In the genomic region with DNA sequence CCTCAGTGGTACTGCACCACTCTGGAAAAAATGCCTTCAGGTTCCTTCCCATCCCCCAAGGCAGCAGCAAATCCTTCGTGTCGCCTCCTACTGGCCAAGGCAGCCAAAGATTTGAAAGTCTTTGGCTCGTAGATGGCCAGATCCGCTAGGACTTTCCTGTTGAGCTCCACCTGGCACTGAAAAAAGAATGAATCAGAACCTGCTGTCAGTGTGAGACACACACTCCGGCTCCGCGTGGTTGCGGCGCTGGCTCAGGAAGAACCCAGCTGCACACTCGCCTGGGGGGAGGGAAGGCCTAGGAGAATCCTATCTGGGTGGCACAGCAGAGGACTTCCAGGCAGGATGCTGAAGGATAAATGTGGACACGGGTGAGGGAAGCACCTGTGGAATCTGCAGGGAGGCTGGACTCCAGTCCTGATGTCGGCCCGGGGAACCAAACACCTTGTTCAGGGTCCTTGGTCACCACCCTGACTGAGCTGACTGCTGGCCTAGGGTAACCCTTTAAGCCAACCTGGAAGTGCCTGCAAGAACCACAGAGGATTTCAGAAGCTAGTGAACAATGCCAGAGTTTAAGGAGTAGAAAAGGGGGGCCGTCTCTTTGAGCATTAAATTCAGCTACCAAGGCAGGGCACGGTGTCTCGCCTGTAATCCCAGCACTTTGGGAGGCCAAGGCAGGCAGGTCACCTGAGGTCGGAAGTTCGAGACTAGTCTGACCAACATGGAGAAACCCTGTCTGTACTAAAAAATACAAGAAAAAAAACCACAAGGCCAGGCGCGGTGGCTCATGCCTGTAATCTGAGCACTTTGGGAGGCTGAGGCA, we compare ENCODE assay signal across 1 cellular context.
TF ChIP-seq lines count a peak whose summit lies in the region.

No MANE protein-coding gene starts in this region.

TF ChIP-seq in HepG2, 621 proteins besides CTCF, POLR2A, EP300 and RAD21 (continued from another document and continues in another):
- 0 out of 2 replicates have a peak, but pooled peaks have one; percentile 47 for TF ChIP-seq ZBTB4 (CRISPR knock-in tag; IDR thresholded peaks at IDR 0.05; ENCODE audit: borderline replicate concordance)
- TF ChIP-seq ZFP91 (CRISPR knock-in tag; IDR thresholded peaks at IDR 0.05; ENCODE audit: borderline replicate concordance): no peak
- TF ChIP-seq, protein P1, sequence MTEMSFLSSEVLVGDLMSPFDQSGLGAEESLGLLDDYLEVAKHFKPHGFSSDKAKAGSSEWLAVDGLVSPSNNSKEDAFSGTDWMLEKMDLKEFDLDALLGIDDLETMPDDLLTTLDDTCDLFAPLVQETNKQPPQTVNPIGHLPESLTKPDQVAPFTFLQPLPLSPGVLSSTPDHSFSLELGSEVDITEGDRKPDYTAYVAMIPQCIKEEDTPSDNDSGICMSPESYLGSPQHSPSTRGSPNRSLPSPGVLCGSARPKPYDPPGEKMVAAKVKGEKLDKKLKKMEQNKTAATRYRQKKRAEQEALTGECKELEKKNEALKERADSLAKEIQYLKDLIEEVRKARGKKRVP (CRISPR knock-in tag; IDR thresholded peaks at IDR 0.05): no peak
- no peak for TF ChIP-seq ZKSCAN5 (CRISPR knock-in tag; IDR thresholded peaks at IDR 0.05)
- 0 out of 2 replicates have a peak, but pooled peaks have one; percentile 43 for TF ChIP-seq CHD2 (IDR thresholded peaks at IDR 0.05; ENCODE audit: low read depth, low read length)
- TF ChIP-seq GATA4 (IDR thresholded peaks at IDR 0.05; ENCODE audit: borderline replicate concordance, low read depth): peak; percentile 6; the same call in 1 of the 2 replicates
- no peak for TF ChIP-seq SMAD1 (CRISPR knock-in tag; IDR thresholded peaks at IDR 0.05; ENCODE audit: borderline replicate concordance, low read depth)
- TF ChIP-seq, protein P2, sequence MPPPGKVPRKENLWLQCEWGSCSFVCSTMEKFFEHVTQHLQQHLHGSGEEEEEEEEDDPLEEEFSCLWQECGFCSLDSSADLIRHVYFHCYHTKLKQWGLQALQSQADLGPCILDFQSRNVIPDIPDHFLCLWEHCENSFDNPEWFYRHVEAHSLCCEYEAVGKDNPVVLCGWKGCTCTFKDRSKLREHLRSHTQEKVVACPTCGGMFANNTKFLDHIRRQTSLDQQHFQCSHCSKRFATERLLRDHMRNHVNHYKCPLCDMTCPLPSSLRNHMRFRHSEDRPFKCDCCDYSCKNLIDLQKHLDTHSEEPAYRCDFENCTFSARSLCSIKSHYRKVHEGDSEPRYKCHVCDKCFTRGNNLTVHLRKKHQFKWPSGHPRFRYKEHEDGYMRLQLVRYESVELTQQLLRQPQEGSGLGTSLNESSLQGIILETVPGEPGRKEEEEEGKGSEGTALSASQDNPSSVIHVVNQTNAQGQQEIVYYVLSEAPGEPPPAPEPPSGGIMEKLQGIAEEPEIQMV (CRISPR knock-in tag; IDR thresholded peaks at IDR 0.05; ENCODE audit: low read depth): 0 out of 2 replicates have a peak, but pooled peaks have one; percentile 49
- TF ChIP-seq ATF1 (CRISPR knock-in tag; IDR thresholded peaks at IDR 0.05): no peak
- TF ChIP-seq CC2D1A (CRISPR knock-in tag; IDR thresholded peaks at IDR 0.05): no peak
- TF ChIP-seq, protein P3, sequence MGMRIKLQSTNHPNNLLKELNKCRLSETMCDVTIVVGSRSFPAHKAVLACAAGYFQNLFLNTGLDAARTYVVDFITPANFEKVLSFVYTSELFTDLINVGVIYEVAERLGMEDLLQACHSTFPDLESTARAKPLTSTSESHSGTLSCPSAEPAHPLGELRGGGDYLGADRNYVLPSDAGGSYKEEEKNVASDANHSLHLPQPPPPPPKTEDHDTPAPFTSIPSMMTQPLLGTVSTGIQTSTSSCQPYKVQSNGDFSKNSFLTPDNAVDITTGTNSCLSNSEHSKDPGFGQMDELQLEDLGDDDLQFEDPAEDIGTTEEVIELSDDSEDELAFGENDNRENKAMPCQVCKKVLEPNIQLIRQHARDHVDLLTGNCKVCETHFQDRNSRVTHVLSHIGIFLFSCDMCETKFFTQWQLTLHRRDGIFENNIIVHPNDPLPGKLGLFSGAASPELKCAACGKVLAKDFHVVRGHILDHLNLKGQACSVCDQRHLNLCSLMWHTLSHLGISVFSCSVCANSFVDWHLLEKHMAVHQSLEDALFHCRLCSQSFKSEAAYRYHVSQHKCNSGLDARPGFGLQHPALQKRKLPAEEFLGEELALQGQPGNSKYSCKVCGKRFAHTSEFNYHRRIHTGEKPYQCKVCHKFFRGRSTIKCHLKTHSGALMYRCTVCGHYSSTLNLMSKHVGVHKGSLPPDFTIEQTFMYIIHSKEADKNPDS (CRISPR knock-in tag; IDR thresholded peaks at IDR 0.05): no peak
- no peak for TF ChIP-seq ZMAT5 (CRISPR knock-in tag; IDR thresholded peaks at IDR 0.05; ENCODE audit: borderline replicate concordance, low read depth)
- TF ChIP-seq TCF7 (IDR thresholded peaks at IDR 0.05; ENCODE audit: low read depth): no peak
- TF ChIP-seq ZNF3 (CRISPR knock-in tag; IDR thresholded peaks at IDR 0.05): no peak
- peak; percentile 15; the same call in 1 of the 2 replicates for TF ChIP-seq SMC3 (IDR thresholded peaks at IDR 0.05; ENCODE audit: low read length)
- TF ChIP-seq ZFY (CRISPR knock-in tag; IDR thresholded peaks at IDR 0.05): peak; percentile 3; the same call in 1 of the 2 replicates
- no peak for TF ChIP-seq KMT2B (CRISPR knock-in tag; IDR thresholded peaks at IDR 0.05)
- peak; percentile 43 for TF ChIP-seq AGO2 (optimal IDR thresholded peaks at IDR 0.05; ENCODE audit: low read depth, low read length)
- TF ChIP-seq GZF1 (CRISPR knock-in tag; IDR thresholded peaks at IDR 0.05): no peak
- 0 out of 2 replicates have a peak, but pooled peaks have one; percentile 31 for TF ChIP-seq CBFB (CRISPR knock-in tag; IDR thresholded peaks at IDR 0.05)
- TF ChIP-seq ZNF749 (CRISPR knock-in tag; IDR thresholded peaks at IDR 0.05; ENCODE audit: borderline replicate concordance): no peak
- TF ChIP-seq, protein P4, sequence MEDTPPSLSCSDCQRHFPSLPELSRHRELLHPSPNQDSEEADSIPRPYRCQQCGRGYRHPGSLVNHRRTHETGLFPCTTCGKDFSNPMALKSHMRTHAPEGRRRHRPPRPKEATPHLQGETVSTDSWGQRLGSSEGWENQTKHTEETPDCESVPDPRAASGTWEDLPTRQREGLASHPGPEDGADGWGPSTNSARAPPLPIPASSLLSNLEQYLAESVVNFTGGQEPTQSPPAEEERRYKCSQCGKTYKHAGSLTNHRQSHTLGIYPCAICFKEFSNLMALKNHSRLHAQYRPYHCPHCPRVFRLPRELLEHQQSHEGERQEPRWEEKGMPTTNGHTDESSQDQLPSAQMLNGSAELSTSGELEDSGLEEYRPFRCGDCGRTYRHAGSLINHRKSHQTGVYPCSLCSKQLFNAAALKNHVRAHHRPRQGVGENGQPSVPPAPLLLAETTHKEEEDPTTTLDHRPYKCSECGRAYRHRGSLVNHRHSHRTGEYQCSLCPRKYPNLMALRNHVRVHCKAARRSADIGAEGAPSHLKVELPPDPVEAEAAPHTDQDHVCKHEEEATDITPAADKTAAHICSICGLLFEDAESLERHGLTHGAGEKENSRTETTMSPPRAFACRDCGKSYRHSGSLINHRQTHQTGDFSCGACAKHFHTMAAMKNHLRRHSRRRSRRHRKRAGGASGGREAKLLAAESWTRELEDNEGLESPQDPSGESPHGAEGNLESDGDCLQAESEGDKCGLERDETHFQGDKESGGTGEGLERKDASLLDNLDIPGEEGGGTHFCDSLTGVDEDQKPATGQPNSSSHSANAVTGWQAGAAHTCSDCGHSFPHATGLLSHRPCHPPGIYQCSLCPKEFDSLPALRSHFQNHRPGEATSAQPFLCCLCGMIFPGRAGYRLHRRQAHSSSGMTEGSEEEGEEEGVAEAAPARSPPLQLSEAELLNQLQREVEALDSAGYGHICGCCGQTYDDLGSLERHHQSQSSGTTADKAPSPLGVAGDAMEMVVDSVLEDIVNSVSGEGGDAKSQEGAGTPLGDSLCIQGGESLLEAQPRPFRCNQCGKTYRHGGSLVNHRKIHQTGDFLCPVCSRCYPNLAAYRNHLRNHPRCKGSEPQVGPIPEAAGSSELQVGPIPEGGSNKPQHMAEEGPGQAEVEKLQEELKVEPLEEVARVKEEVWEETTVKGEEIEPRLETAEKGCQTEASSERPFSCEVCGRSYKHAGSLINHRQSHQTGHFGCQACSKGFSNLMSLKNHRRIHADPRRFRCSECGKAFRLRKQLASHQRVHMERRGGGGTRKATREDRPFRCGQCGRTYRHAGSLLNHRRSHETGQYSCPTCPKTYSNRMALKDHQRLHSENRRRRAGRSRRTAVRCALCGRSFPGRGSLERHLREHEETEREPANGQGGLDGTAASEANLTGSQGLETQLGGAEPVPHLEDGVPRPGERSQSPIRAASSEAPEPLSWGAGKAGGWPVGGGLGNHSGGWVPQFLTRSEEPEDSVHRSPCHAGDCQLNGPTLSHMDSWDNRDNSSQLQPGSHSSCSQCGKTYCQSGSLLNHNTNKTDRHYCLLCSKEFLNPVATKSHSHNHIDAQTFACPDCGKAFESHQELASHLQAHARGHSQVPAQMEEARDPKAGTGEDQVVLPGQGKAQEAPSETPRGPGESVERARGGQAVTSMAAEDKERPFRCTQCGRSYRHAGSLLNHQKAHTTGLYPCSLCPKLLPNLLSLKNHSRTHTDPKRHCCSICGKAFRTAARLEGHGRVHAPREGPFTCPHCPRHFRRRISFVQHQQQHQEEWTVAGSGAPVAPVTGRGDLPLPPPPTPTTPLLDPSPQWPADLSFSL (CRISPR knock-in tag; IDR thresholded peaks at IDR 0.05): no peak
- peak; percentile 47; the same call in 1 of the 2 replicates for TF ChIP-seq CBX5 (CRISPR knock-in tag; IDR thresholded peaks at IDR 0.05; ENCODE audit: borderline replicate concordance)
- no peak for TF ChIP-seq ETV5 (CRISPR knock-in tag; IDR thresholded peaks at IDR 0.05; ENCODE audit: borderline replicate concordance)
- peak; percentile 43; the same call in 1 of the 2 replicates for TF ChIP-seq NRL (CRISPR knock-in tag; IDR thresholded peaks at IDR 0.05; ENCODE audit: borderline replicate concordance)
- no peak for TF ChIP-seq KMT2A (CRISPR knock-in tag; IDR thresholded peaks at IDR 0.05)
- TF ChIP-seq ARNT (IDR thresholded peaks at IDR 0.05): no peak
- TF ChIP-seq ZNF354B (CRISPR knock-in tag; IDR thresholded peaks at IDR 0.05): no peak
- TF ChIP-seq NR2C2 (CRISPR knock-in tag; IDR thresholded peaks at IDR 0.05; ENCODE audit: borderline replicate concordance): no peak
- TF ChIP-seq ZEB1 (IDR thresholded peaks at IDR 0.05; ENCODE audit: insufficient replicate concordance, low read depth): no peak
- no peak for TF ChIP-seq FOSL1 (CRISPR knock-in tag; IDR thresholded peaks at IDR 0.05; ENCODE audit: borderline replicate concordance)
- TF ChIP-seq ZNF562 (CRISPR knock-in tag; IDR thresholded peaks at IDR 0.05; ENCODE audit: borderline replicate concordance): no peak
- TF ChIP-seq, protein P5, sequence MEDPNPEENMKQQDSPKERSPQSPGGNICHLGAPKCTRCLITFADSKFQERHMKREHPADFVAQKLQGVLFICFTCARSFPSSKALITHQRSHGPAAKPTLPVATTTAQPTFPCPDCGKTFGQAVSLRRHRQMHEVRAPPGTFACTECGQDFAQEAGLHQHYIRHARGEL (CRISPR knock-in tag; IDR thresholded peaks at IDR 0.05): 0 out of 2 replicates have a peak, but pooled peaks have one; percentile 25
- no peak for TF ChIP-seq ZNF550 (CRISPR knock-in tag; IDR thresholded peaks at IDR 0.05; ENCODE audit: borderline replicate concordance)
- TF ChIP-seq PAF1 (CRISPR knock-in tag; IDR thresholded peaks at IDR 0.05): peak; percentile 11
- 0 out of 2 replicates have a peak, but pooled peaks have one; percentile 12 for TF ChIP-seq MIER2 (CRISPR knock-in tag; IDR thresholded peaks at IDR 0.05)
- TF ChIP-seq RXRA (CRISPR knock-in tag; IDR thresholded peaks at IDR 0.05): peak; percentile 34; the same call in 1 of the 2 replicates
- TF ChIP-seq SIX4 (CRISPR knock-in tag; IDR thresholded peaks at IDR 0.05): no peak
- no peak for TF ChIP-seq SRF (IDR thresholded peaks at IDR 0.05; ENCODE audit: low read depth, low read length)
- TF ChIP-seq TBL1XR1 (IDR thresholded peaks at IDR 0.05; ENCODE audit: borderline replicate concordance, low read length, partially characterized antibody): no peak
- 0 out of 2 replicates have a peak, but pooled peaks have one; percentile 7 for TF ChIP-seq SMYD3 (CRISPR knock-in tag; IDR thresholded peaks at IDR 0.05)
- TF ChIP-seq ZNF850 (CRISPR knock-in tag; conservative IDR thresholded peaks at IDR 0.05): no peak
